ENCODE assay signal across 10 cellular contexts in the genomic region with DNA sequence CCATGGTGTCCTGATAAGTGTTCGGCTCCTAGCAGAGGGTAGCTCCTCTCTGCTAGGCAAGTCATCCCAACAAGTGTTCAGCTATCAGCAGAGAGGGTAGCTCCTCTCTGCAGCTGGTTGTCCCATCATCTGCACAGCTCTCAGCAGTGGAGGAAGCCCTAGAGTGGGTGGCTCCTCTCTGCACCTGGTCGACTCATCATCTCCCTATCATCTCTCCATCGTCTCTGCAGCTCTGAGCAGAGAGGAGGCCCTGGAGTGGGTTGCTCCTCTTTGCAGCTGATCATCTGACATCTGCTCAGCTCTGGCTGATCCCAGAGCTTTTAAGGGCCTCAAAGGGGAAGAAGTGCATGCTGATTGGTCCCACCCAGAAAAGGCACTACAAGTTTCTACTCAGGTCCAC.
"Had no signal": no experiment of that assay in that cellular context is flagged by ENCODE, and none has a peak within 500 bp of the region (broad histone marks: within the 10 kb centered on the region; RNA-seq: fewer than 3 reads in every experiment).

No MANE protein-coding gene starts in this region.

- ATAC-seq: HCT116, HepG2 had no signal

- H3K4me3 ChIP-seq: GM23248, HAP-1 had no signal

- H2AFZ ChIP-seq: GM23248 had no signal

- H3K27ac ChIP-seq: GM23248, HL-60 had no signal

- DNase-seq: GM23248, GOT3, H7, HFFc6, KBM-7 had no signal

- H3K9ac ChIP-seq: GM23248 had no signal

- H3K36me3 ChIP-seq: HAP-1 had no signal

- H3K9me3 ChIP-seq: HAP-1 had no signal

- H3K4me1 ChIP-seq: HAP-1 had no signal

- H3K27ac Mint-ChIP-seq: HFFc6, IgD-negative memory B cell had no signal

- H3K4me3 Mint-ChIP-seq: HFFc6, IgD-negative memory B cell had no signal

- H3K36me3 Mint-ChIP-seq: IgD-negative memory B cell had no signal

- H3K9me3 Mint-ChIP-seq: HFFc6, IgD-negative memory B cell had no signal
